In the genomic region with DNA sequence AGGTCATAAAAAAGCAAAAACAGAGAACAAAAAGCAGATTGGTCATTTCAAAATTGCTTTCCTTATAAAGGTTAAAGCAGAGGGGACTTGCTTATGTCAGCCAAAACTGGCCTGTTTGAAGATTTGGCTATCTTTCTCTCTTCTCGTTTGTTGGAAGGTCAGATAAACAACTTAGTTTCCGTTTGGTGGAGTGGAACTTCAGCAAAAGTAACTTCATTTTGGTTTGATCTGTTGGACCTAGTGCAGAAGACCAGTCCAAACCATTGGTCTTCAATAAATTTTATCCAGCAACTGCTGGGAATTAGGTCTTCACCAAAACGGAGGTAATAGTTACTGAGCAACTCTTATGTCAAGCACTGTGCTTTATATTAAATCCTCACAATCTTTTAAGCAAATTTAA, we compare ENCODE assay signal across 24 cellular contexts. TPM values are rescaled to one million over a fixed set of nuclear protein-coding genes. Genes with fewer than 3 reads are reported as not detected.
"Had no signal": no experiment of that assay in that cellular context is flagged by ENCODE, and none has a peak within 500 bp of the region (broad histone marks: within the 10 kb centered on the region; RNA-seq: fewer than 3 reads in every experiment).

No MANE protein-coding gene starts in this region.

- H3K4me3 Mint-ChIP-seq: effector memory CD8-positive, alpha-beta T cell; mesothelial cell of epicardium; naive thymus-derived CD8-positive, alpha-beta T cell; stimulated activated naive B cell treated with anti-CD40 and anti-IgM and Interleukin-4, amounts not matched to agents 10 μg/mL and 1 μg/mL and 100 μg/mL, for 72 hours; stimulated activated naive CD8-positive, alpha-beta T cell treated with anti-CD3 and anti-CD28 coated beads, Interleukin-15, Interleukin-2, amounts not matched to agents 100 ng/mL and 50 ng/mL, for 24 hours had no signal

- H3K27ac Mint-ChIP-seq: effector memory CD8-positive, alpha-beta T cell; naive thymus-derived CD8-positive, alpha-beta T cell; stimulated activated naive B cell treated with anti-CD40 and anti-IgM and Interleukin-4, amounts not matched to agents 10 μg/mL and 1 μg/mL and 100 μg/mL, for 72 hours; stimulated activated naive CD8-positive, alpha-beta T cell treated with anti-CD3 and anti-CD28 coated beads, Interleukin-15, Interleukin-2, amounts not matched to agents 100 ng/mL and 50 ng/mL, for 24 hours had no signal

- H3K4me1 Mint-ChIP-seq: stimulated activated naive B cell treated with anti-CD40 and anti-IgM and Interleukin-4, amounts not matched to agents 10 μg/mL and 1 μg/mL and 100 μg/mL, for 72 hours had no signal

- H3K27me3 Mint-ChIP-seq: stimulated activated naive CD8-positive, alpha-beta T cell treated with anti-CD3 and anti-CD28 coated beads, Interleukin-15, Interleukin-2, amounts not matched to agents 100 ng/mL and 50 ng/mL, for 24 hours had no signal

- DNase-seq: cerebellar nuclear complex; cortex of kidney; effector memory CD8-positive, alpha-beta T cell; erythroblast; foreskin fibroblast; gastrocnemius medialis; heart left ventricle; kidney; mesenchymal stem cell; naive thymus-derived CD8-positive, alpha-beta T cell; occipital lobe; ovary; posterior cingulate gyrus; psoas muscle; right lobe of liver; small intestine; stimulated activated CD4-positive, alpha-beta T cell treated with anti-CD3 and anti-CD28 coated beads, Interleukin-15, amount 100 ng/mL, for 24 hours; stimulated activated CD4-positive, alpha-beta T cell treated with anti-CD3 and anti-CD28 coated beads, Interleukin-2, amount 100 ng/mL, for 48 hours; stimulated activated naive B cell treated with anti-CD40 and anti-IgM and Interleukin-4, amounts not matched to agents 10 μg/mL and 1 μg/mL and 100 μg/mL, for 72 hours; transverse colon; upper lobe of right lung; uterus had no signal

RNA-seq across cellular contexts. Expression of gene CCL28, which starts 53.9 kb away (rescaled TPM):
- total RNA-seq: mesothelial cell of epicardium had no signal
